In the genomic region with DNA sequence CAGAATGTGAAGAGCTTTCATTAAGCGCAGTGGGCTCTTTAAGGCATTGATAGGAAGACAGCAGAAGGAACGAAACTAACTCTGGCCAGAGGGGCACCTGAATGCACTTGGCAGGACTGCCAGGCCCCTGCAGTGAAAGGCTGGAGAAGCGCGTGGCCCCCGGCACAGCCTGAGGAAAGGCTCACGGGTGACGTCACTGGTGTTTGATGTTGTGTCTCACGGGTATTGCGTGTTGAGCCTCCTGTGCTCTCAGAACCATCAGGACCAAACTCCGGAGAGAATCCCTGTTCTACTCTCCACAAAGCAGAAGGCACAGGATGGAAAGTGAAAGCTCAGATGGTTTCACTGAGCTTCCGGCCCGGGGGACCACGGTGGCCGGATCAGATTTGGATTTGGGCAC, we compare ENCODE assay signal across 19 cellular contexts.
"Had no signal": no experiment of that assay in that cellular context is flagged by ENCODE, and none has a peak within 500 bp of the region (broad histone marks: within the 10 kb centered on the region; RNA-seq: fewer than 3 reads in every experiment).

No MANE protein-coding gene starts in this region.

- DNase-seq: heart right ventricle; islet precursor cell; left ventricle myocardium inferior; midbrain; mucosa of descending colon; naive thymus-derived CD4-positive, alpha-beta T cell; occipital lobe; stimulated activated CD4-positive, alpha-beta T cell treated with anti-CD3 and anti-CD28 coated beads, Interleukin-12 subunit alpha, Interleukin-12 subunit beta, amount 100 ng/mL, for 4 hours; stimulated activated CD4-positive, alpha-beta T cell treated with anti-CD3 and anti-CD28 coated beads, Interleukin-15, amount 100 ng/mL, for 24 hours; stimulated activated CD4-positive, alpha-beta T cell treated with anti-CD3 and anti-CD28 coated beads, Interleukin-2, amount 100 ng/mL, for 24 hours; stimulated activated CD4-positive, alpha-beta T cell treated with anti-CD3 and anti-CD28 coated beads, Interleukin-4, amount 100 ng/mL, for 1 hour; stimulated activated naive CD4-positive, alpha-beta T cell; tibial artery; upper lobe of right lung had no signal

- ATAC-seq: heart right ventricle; mucosa of descending colon; naive thymus-derived CD4-positive, alpha-beta T cell; natural killer cell treated with Interleukin-12 subunit alpha and Interleukin-12 subunit beta and Interleukin-15 and Interleukin-18, amount 100 ng/mL, for 72 hours; sciatic nerve; upper lobe of right lung had no signal

- H3K27ac Mint-ChIP-seq: memory B cell; naive thymus-derived CD4-positive, alpha-beta T cell; natural killer cell treated with Interleukin-12 subunit alpha and Interleukin-12 subunit beta and Interleukin-15 and Interleukin-18, amount 100 ng/mL, for 72 hours; stimulated activated naive CD8-positive, alpha-beta T cell treated with anti-CD3 and anti-CD28 coated beads, Interleukin-15, Interleukin-2, amounts not matched to agents 100 ng/mL and 50 ng/mL, for 24 hours had no signal

- H3K36me3 Mint-ChIP-seq: memory B cell; naive thymus-derived CD4-positive, alpha-beta T cell; natural killer cell treated with Interleukin-12 subunit alpha and Interleukin-12 subunit beta and Interleukin-15 and Interleukin-18, amount 100 ng/mL, for 72 hours had no signal

- H3K9me3 Mint-ChIP-seq: memory B cell; naive thymus-derived CD4-positive, alpha-beta T cell; natural killer cell treated with Interleukin-12 subunit alpha and Interleukin-12 subunit beta and Interleukin-15 and Interleukin-18, amount 100 ng/mL, for 72 hours; neural crest cell; stimulated activated naive CD8-positive, alpha-beta T cell treated with anti-CD3 and anti-CD28 coated beads, Interleukin-15, Interleukin-2, amounts not matched to agents 100 ng/mL and 50 ng/mL, for 24 hours had no signal

- H3K4me1 Mint-ChIP-seq: memory B cell; naive thymus-derived CD4-positive, alpha-beta T cell had no signal

- H3K27me3 Mint-ChIP-seq: naive thymus-derived CD4-positive, alpha-beta T cell; natural killer cell treated with Interleukin-12 subunit alpha and Interleukin-12 subunit beta and Interleukin-15 and Interleukin-18, amount 100 ng/mL, for 72 hours; stimulated activated naive CD8-positive, alpha-beta T cell treated with anti-CD3 and anti-CD28 coated beads, Interleukin-15, Interleukin-2, amounts not matched to agents 100 ng/mL and 50 ng/mL, for 24 hours had no signal

- H3K4me3 Mint-ChIP-seq: memory B cell; naive thymus-derived CD4-positive, alpha-beta T cell; natural killer cell treated with Interleukin-12 subunit alpha and Interleukin-12 subunit beta and Interleukin-15 and Interleukin-18, amount 100 ng/mL, for 72 hours; neural crest cell; stimulated activated naive CD8-positive, alpha-beta T cell treated with anti-CD3 and anti-CD28 coated beads, Interleukin-15, Interleukin-2, amounts not matched to agents 100 ng/mL and 50 ng/mL, for 24 hours had no signal
